8 cellular contexts compared by ENCODE assay signal in the genomic region with DNA sequence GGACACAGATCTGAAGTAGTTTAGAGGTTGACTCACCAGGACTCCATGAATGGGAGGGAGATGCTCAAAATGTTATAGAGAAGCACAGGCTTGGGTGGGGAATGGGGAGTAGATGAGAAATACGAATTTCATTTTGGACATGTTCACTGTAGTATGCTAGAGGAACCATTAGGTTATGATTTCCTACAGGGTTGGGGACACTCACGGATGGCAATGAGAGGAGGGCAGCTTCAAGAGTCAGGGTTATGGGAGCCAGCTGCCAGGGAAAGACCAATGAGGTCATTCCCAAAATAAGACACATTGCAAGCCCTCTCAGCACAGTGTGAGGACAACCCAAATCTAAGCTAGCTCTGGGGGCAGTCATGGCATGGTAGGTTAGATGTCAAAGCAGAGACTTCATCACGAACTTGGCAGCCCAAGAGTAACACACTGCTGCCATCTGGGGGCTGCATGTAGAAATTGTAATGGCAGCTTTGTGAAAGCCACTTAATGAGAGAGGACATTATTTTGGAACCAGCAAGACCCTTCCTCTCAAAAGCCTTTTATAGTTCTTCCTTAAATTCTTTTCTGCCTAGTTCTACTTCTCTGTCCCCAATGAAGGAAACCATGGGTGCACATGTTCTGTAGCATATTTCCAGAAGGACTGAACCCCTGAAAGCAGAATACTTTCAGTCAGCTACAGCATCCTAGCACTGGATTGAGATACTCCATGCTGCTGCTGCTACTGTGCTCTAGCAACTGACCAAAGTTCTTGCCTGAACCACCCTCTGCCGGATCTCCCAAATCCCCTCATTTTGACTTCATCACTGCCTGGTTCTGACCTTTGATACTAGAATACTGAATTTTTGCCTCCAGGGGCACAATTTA. TPM values are rescaled to one million over a fixed set of nuclear protein-coding genes. Genes with fewer than 3 reads are reported as not detected.
DNase-seq lines count a peak whose midpoint lies in the region; ATAC-seq, FAIRE-seq and TF ChIP-seq lines count a peak whose summit lies in the region.

No MANE protein-coding gene starts in this region.

- TF ChIP-seq CTCF in GM12875 (IDR thresholded peaks at IDR 0.05; ENCODE audit: borderline replicate concordance, insufficient read depth, low read depth, low read length) (peak; percentile 60), thoracic aorta (IDR thresholded peaks at IDR 0.05) (peak; percentile 43)

- no peaks in the 10 kb centered on the region for H3K36me3 ChIP-seq in thoracic aorta

- DNase-seq in NCI-H1092 (lab: John Stamatoyannopoulos, UW) (peak; percentile 12), T follicular helper cell (ENCODE audit: low read depth) (peak; percentile 10), dedifferentiated amniotic fluid mesenchymal stem cell (ENCODE audit: extremely low spot score) (peak; percentile 26), lung microvascular endothelial cell (ENCODE audit: low read depth in 2 of 2) (peak; percentile 57 to 75), thoracic aorta (ENCODE audit: low spot score) (no peak), ureter (ENCODE audit: low spot score) (no peak)

- H3K9me3 ChIP-seq in thoracic aorta: no peaks in the 10 kb centered on the region

- H3K27ac ChIP-seq in thoracic aorta: no peak overlapping the region

- ATAC-seq in thoracic aorta (ENCODE audit: insufficient number of reproducible peaks, low FRiP score, low read depth): no peak

- H3K4me1 ChIP-seq in thoracic aorta (ENCODE audit: control insufficient read depth in 1 of 2, low read depth in 2 of 2): no peaks in the 10 kb centered on the region

- H3K4me3 ChIP-seq in GM12875 (ENCODE audit: low read depth, low read length) (no peak overlapping the region), thoracic aorta (no peak overlapping the region)

- FAIRE-seq in A204.1 (lab: Jason Lieb, UNC): peak; percentile 49

- no peaks in the 10 kb centered on the region for H3K27me3 ChIP-seq in thoracic aorta (replicated peaks; ENCODE audit: insufficient read depth)

RNA-seq across cellular contexts. Expression of a gene that starts 16.2 kb away (rescaled TPM):
- total RNA-seq in lung microvascular endothelial cell (under 0.01 TPM in 1 of 2 replicates, not detected in the other), thoracic aorta (not detected), ureter (not detected)

Comparison
In these comparisons a context has a peak if more than half of its experiments do, and no peak if none do; other contexts are left out.
1. DNase-seq: peak in NCI-H1092 (single experiment), T follicular helper cell (single experiment), dedifferentiated amniotic fluid mesenchymal stem cell (single experiment) and lung microvascular endothelial cell (2 of 2); none in thoracic aorta (single experiment) and ureter (single experiment).